Comparison of ENCODE assay signal across 13 cellular contexts in the genomic region with DNA sequence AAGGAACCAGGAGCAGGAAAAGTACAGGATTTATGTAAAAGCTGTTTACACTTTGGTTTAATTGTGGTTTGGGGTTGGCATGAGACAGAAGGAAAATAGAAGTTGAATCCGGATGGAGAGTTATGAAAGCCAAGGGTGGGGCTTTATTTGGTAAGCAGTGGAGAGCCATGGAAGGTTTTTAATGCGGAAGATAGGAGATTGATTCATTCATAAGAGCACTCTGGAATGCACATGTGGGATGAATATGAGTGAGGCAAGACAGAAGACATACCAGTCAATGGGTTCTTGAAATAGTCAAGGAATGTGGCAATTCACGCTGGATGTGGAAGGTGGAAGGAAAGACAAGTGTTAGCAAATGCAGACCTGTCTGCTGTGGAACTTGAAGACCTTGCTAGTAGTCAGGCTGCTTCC. TPM values are rescaled to one million over a fixed set of nuclear protein-coding genes. Genes with fewer than 3 reads are reported as not detected.
A peak's percentile ranks its signal among the peaks of the same experiment; 100 is the strongest.
DNase-seq lines count a peak whose midpoint lies in the region; ATAC-seq and TF ChIP-seq lines count a peak whose summit lies in the region.
"Had no signal": no experiment of that assay in that cellular context is flagged by ENCODE, and none has a peak within 500 bp of the region (broad histone marks: within the 10 kb centered on the region; RNA-seq: fewer than 3 reads in every experiment).

No MANE protein-coding gene starts in this region.

- DNase-seq in Right ventricle myocardium inferior (ENCODE audit: missing footprints) (no peak), cardiac septum (ENCODE audit: low spot score) (no peak), T-cell (no peak), foreskin keratinocyte (peak; percentile 99), upper lobe of left lung (no peak), NCI-H1092 treated with DMSO at 0.1 percent for 48 hours (lab: John Stamatoyannopoulos, UW) (no peak), adrenal gland (no peak)
- DNase-seq: activated CD4-positive, alpha-beta T cell treated with anti-CD3 and anti-CD28 coated beads, Interleukin-2, amount 50 U/mL, for 48 hours; amygdala; glutamatergic neuron had no signal

- H3K36me3 ChIP-seq in upper lobe of left lung (peaks cover 0 to 33% (median 23%) of the 10 kb centered on the region in 4 donors), adrenal gland (replicated peaks in 1 of 2) (peaks cover 0 to 18% of the 10 kb centered on the region in 2 donors)

- ATAC-seq in Right ventricle myocardium inferior (peak; percentile 33), T-cell (replicated peaks in 1 of 4) (no peak), foreskin keratinocyte (peak; percentile 78), upper lobe of left lung (ENCODE audit: low FRiP score in 2 of 2) (peak; percentile 89 to 90), HG03571 (IDR thresholded peaks at IDR 0.05; ENCODE audit: unreplicated experiment) (no peak)

- H3K27me3 ChIP-seq in foreskin keratinocyte: no peaks in the 10 kb centered on the region
- H3K27me3 ChIP-seq in upper lobe of left lung: no peaks in the 10 kb centered on the region
- peaks cover 4% of the 10 kb centered on the region for H3K27me3 ChIP-seq in adrenal gland

- H3K36me3 Mint-ChIP-seq in T-cell: peaks cover 17% of the 10 kb centered on the region

- WGBS in upper lobe of left lung, 2 donors: 22 to 29% methylated on average over 3 of the region's 3 CpGs
- WGBS in adrenal gland, 4 donors: 58 to 83% (median 64%) methylated on average over 3 of the region's 3 CpGs

- H3K4me3 ChIP-seq in upper lobe of left lung (no peak overlapping the region), adrenal gland (no peak overlapping the region)

- intact Hi-C loops in Right ventricle myocardium inferior (cut with DNase I): no loop called here
- intact Hi-C loops in cardiac septum (cut with DNase I): no loop called here
- intact Hi-C loops in adrenal gland (cut with DNase I): no loop called here

- TF ChIP-seq CTCF in foreskin keratinocyte (conservative IDR thresholded peaks at IDR 0.05) (no peak), upper lobe of left lung (IDR thresholded peaks at IDR 0.05) (no peak), adrenal gland (IDR thresholded peaks at IDR 0.05) (no peak)

- no peak for TF ChIP-seq EP300 in upper lobe of left lung (IDR thresholded peaks at IDR 0.05)

- CTCF ChIA-PET in T-cell (lab: Charles Lee): interaction anchor here (0.6 to 1.0 kb wide), 3 partner anchors 9 to 60 kb away, joined by 3 to 4 read pairs (median 3); a partner anchor contains a TSS

- POLR2A ChIA-PET in T-cell (lab: Charles Lee): no interaction called here

- peak overlapping the region; percentile 5 to 8 for H3K27ac Mint-ChIP-seq in T-cell

- TF ChIP-seq POLR2A in upper lobe of left lung (IDR thresholded peaks at IDR 0.05) (no peak), adrenal gland (IDR thresholded peaks at IDR 0.05) (no peak)

- peaks cover 17 to 24% (median 23%) of the 10 kb centered on the region in 3 donors for H3K4me1 Mint-ChIP-seq in T-cell

- no peak overlapping the region for H3K27ac ChIP-seq in foreskin keratinocyte
- H3K27ac ChIP-seq in upper lobe of left lung: peak overlapping the region in 1 of 4 donors; percentile 54
- no peak overlapping the region for H3K27ac ChIP-seq in adrenal gland

- H3K9me3 ChIP-seq in upper lobe of left lung: no peaks in the 10 kb centered on the region
- no peaks in the 10 kb centered on the region for H3K9me3 ChIP-seq in adrenal gland (replicated peaks in 1 of 3)

- H3K9me3 Mint-ChIP-seq in T-cell: no peaks in the 10 kb centered on the region
- H3K9me3 Mint-ChIP-seq: neural crest cell had no signal

- H3K4me1 ChIP-seq in foreskin keratinocyte: peaks cover 11% of the 10 kb centered on the region
- H3K4me1 ChIP-seq in upper lobe of left lung: peaks cover 13 to 21% (median 16%) of the 10 kb centered on the region in 4 donors
- no peaks in the 10 kb centered on the region for H3K4me1 ChIP-seq in adrenal gland (replicated peaks in 1 of 2)

- no peak overlapping the region for H3K4me3 Mint-ChIP-seq in T-cell
- H3K4me3 Mint-ChIP-seq: neural crest cell had no signal

- no peaks in the 10 kb centered on the region for H3K27me3 Mint-ChIP-seq in T-cell

RNA-seq across cellular contexts. Expression of a gene that starts 9.3 kb away (rescaled TPM):
- total RNA-seq in Right ventricle myocardium inferior: not detected
- total RNA-seq in cardiac septum: not detected
- total RNA-seq in T-cell: 1 to 10 TPM; 1.3 to 2.8 (median 1.9) TPM
- total RNA-seq in foreskin keratinocyte: 0.92 and 2.2 TPM in 2 replicates
- 0.57 and 1.4 TPM in 2 replicates for polyA plus RNA-seq in foreskin keratinocyte
- 1 to 10 TPM in 2 of 6 donors, under 1 TPM in 2, not detected in 2; 0.17 to 1.3 (median 1.0) TPM for total RNA-seq in upper lobe of left lung
- under 1 TPM in 3 of 8 donors, not detected in 5; 0.14 to 0.64 (median 0.25) TPM for total RNA-seq in adrenal gland
- 1 to 10 TPM in 1 of 3 donors, under 1 TPM in 2; 0.51 to 1.4 (median 0.61) TPM for polyA plus RNA-seq in adrenal gland
- total RNA-seq: OCI-LY7 had no signal

RNA-seq across cellular contexts. Expression of a gene that starts 13.5 kb away (rescaled TPM):
- total RNA-seq in Right ventricle myocardium inferior (36.1 TPM), cardiac septum (33.9 TPM), T-cell (10 to 100 TPM; 22.1 to 40.2 (median 38.2) TPM), foreskin keratinocyte (17.2 and 17.7 TPM in 2 replicates), upper lobe of left lung (10 to 100 TPM; 27.7 to 64.4 (median 36.9) TPM), adrenal gland (10 to 100 TPM; 24.7 to 45.0 (median 37.4) TPM)
- polyA plus RNA-seq in foreskin keratinocyte (13.2 TPM in 2 replicates), adrenal gland (10 to 100 TPM; 22.4 to 27.1 (median 23.3) TPM)

RNA-seq across cellular contexts. Expression of a gene that starts 13.7 kb away (rescaled TPM):
- total RNA-seq in Right ventricle myocardium inferior (36.8 TPM), cardiac septum (32.9 TPM), T-cell (10 to 100 TPM; 37.5 to 57.6 (median 55.5) TPM), foreskin keratinocyte (52.7 and 55.2 TPM in 2 replicates), upper lobe of left lung (10 to 100 TPM; 23.2 to 39.8 (median 34.2) TPM), adrenal gland (10 to 100 TPM; 32.8 to 80.8 (median 47.1) TPM)
- polyA plus RNA-seq in foreskin keratinocyte (54.1 and 56.4 TPM in 2 replicates), adrenal gland (10 to 100 TPM; 59.4 to 74.0 (median 60.7) TPM)

RNA-seq across cellular contexts. Expression of a gene that starts 42.4 kb away (rescaled TPM):
- total RNA-seq in Right ventricle myocardium inferior: 39.5 TPM
- 39.5 TPM for total RNA-seq in cardiac septum
- total RNA-seq in T-cell: 10 to 100 TPM; 60.3 to 65.1 (median 62.7) TPM
- total RNA-seq in foreskin keratinocyte: 39.3 and 40.3 TPM in 2 replicates
- 30.8 and 31.0 TPM in 2 replicates for polyA plus RNA-seq in foreskin keratinocyte
- total RNA-seq in upper lobe of left lung: 10 to 100 TPM; 27.2 to 42.6 (median 35.8) TPM
- 10 to 100 TPM; 37.6 to 74.6 (median 46.6) TPM for total RNA-seq in adrenal gland
- 10 to 100 TPM; 25.3 to 37.7 (median 25.4) TPM for polyA plus RNA-seq in adrenal gland

RNA-seq across cellular contexts. Expression of a gene that starts 43.1 kb away (rescaled TPM):
- total RNA-seq in Right ventricle myocardium inferior (12.3 TPM), cardiac septum (17.5 TPM), T-cell (10 to 100 TPM; 33.7 to 41.9 (median 36.8) TPM), foreskin keratinocyte (32.3 and 40.7 TPM in 2 replicates), upper lobe of left lung (10 to 100 TPM in 5 of 6 donors, 1 to 10 TPM in 1; 9.9 to 32.5 (median 15.8) TPM), adrenal gland (10 to 100 TPM in 7 of 8 donors, 1 to 10 TPM in 1; 9.5 to 25.6 (median 17.2) TPM)
- polyA plus RNA-seq in foreskin keratinocyte (9.7 and 13.7 TPM in 2 replicates), adrenal gland (10 to 100 TPM in 1 of 3 donors, 1 to 10 TPM in 2; 6.0 to 10.4 (median 8.5) TPM)

Comparison
In these comparisons a context has a peak if more than half of its experiments do, and no peak if none do; other contexts are left out.
1. ATAC-seq: peak in Right ventricle myocardium inferior (single experiment), foreskin keratinocyte (single experiment) and upper lobe of left lung (2 of 2); none in T-cell (0 of 4) and HG03571 (single experiment).
2. DNase-seq: peak in foreskin keratinocyte (2 of 2); none in Right ventricle myocardium inferior (single experiment), cardiac septum (single experiment), T-cell (0 of 34), upper lobe of left lung (0 of 2), NCI-H1092 treated with DMSO at 0.1 percent for 48 hours (single experiment) and adrenal gland (0 of 7).